Comparison of ENCODE assay signal across 8 cellular contexts in genomic region chr2:177263451-177264208, GRCh38. TPM values are rescaled to one million over a fixed set of nuclear protein-coding genes. Genes with fewer than 3 reads are reported as not detected.
DNase-seq lines count a peak whose midpoint lies in the region; TF ChIP-seq lines count a peak whose summit lies in the region.

No MANE protein-coding gene starts in this region.

- H3K27me3 Mint-ChIP-seq in neural progenitor cell (ENCODE audit: insufficient read depth, low read depth) = peaks cover 3% of the 10 kb centered on the region

- H3K27ac Mint-ChIP-seq in neural progenitor cell = peak overlapping the region; percentile 94

- H3K4me2 ChIP-seq in neural progenitor cell = peak overlapping the region; percentile 92

- H2AFZ ChIP-seq in neural progenitor cell (replicated peaks) = peak overlapping the region; percentile 77

- H3K4me3 Mint-ChIP-seq in neural progenitor cell = peak overlapping the region; percentile 95

- DNase-seq in GF-D8 (lab: John Stamatoyannopoulos, UW) (peak; percentile 88), HAP-1 (ENCODE audit: low spot score in 2 of 2) (peak; percentile 92 to 99), MG63 (peak; percentile 98), SHP77 (lab: John Stamatoyannopoulos, UW) (peak; percentile 75 to 88), activated gamma-delta T cell treated with Interleukin-2 at 50 U/mL for 16 hours (peak; percentile 96), foreskin fibroblast (peak; percentile 99 to 100), neural progenitor cell (ENCODE audit: low spot score) (peak; percentile 95)

- TF ChIP-seq CTCF in foreskin fibroblast (IDR thresholded peaks at IDR 0.05; ENCODE audit: low read depth, low read length) (peak; percentile 87), neural progenitor cell (IDR thresholded peaks at IDR 0.05) (peak; percentile 75)

- peaks cover 8% of the 10 kb centered on the region for H4K20me1 ChIP-seq in neural progenitor cell (ENCODE audit: low read depth)

- H3K36me3 ChIP-seq in HAP-1 (replicated peaks) (0 out of 2 replicates have a peak, but pooled peaks cover 6% of the 10 kb centered on the region), MG63 (peaks cover 35% of the 10 kb centered on the region), neural progenitor cell (no peaks in the 10 kb centered on the region), stomach smooth muscle (ENCODE audit: control insufficient read depth in 2 of 2, insufficient read depth in 2 of 2, low read length in 2 of 2) (no peaks in the 10 kb centered on the region)

- in situ Hi-C loops in HAP-1 (cut with MboI; ENCODE audit: low sequenced_read_pairs) = loop anchor here (10.0 kb wide), 1 partner anchor 71 kb away; no protein-coding TSS in a partner anchor

- peaks cover 7% of the 10 kb centered on the region for H3K36me3 Mint-ChIP-seq in neural progenitor cell

- peak overlapping the region; percentile 51 for H3K9ac ChIP-seq in neural progenitor cell
- H3K9ac ChIP-seq in stomach smooth muscle (ENCODE audit: low read length in 2 of 2) = peak overlapping the region; percentile 91 to 99

- H3K27ac ChIP-seq in neural progenitor cell (peak overlapping the region; percentile 73), stomach smooth muscle (ENCODE audit: low read length) (peak overlapping the region; percentile 99)

- no peaks in the 10 kb centered on the region for H3K27me3 ChIP-seq in HAP-1 (ENCODE audit: low read depth)
- H3K27me3 ChIP-seq in MG63 = no peaks in the 10 kb centered on the region
- no peaks in the 10 kb centered on the region for H3K27me3 ChIP-seq in neural progenitor cell
- no peaks in the 10 kb centered on the region for H3K27me3 ChIP-seq in stomach smooth muscle (ENCODE audit: control insufficient read depth in 1 of 2, insufficient read depth in 2 of 2, low read length in 2 of 2)

- peaks cover 5% of the 10 kb centered on the region for H3K9me3 Mint-ChIP-seq in neural progenitor cell

- H3K4me1 ChIP-seq in HAP-1 (peaks cover 27% of the 10 kb centered on the region), neural progenitor cell (peaks cover 28% of the 10 kb centered on the region), stomach smooth muscle (ENCODE audit: control insufficient read depth, insufficient read depth, low read length) (peaks cover 9% of the 10 kb centered on the region)

- H3K4me3 ChIP-seq in HAP-1 (peak overlapping the region; percentile 91), MG63 (peak overlapping the region; percentile 93), foreskin fibroblast (ENCODE audit: low read depth in 1 of 2, low read length in 2 of 2) (peak overlapping the region; percentile 68 to 88), neural progenitor cell (peak overlapping the region; percentile 97), stomach smooth muscle (ENCODE audit: low read length in 2 of 2) (peak overlapping the region; percentile 84 to 87)

- H3K9me3 ChIP-seq in HAP-1 (no peaks in the 10 kb centered on the region), MG63 (no peaks in the 10 kb centered on the region), neural progenitor cell (ENCODE audit: low read depth) (no peaks in the 10 kb centered on the region), stomach smooth muscle (ENCODE audit: control insufficient read depth in 2 of 2, low read length in 2 of 2) (no peaks in the 10 kb centered on the region)

- H3F3A ChIP-seq in neural progenitor cell (ENCODE audit: low read depth) = peaks cover 32% of the 10 kb centered on the region

- peaks cover 34% of the 10 kb centered on the region for H3K4me1 Mint-ChIP-seq in neural progenitor cell

- H3K79me2 ChIP-seq in neural progenitor cell (ENCODE audit: low read depth) = peaks cover 47% of the 10 kb centered on the region

RNA-seq across cellular contexts. Expression of gene NFE2L2, which starts 0.9 kb away (rescaled TPM):
- total RNA-seq in MG63 (2014; rRNA removed; shearing (Covaris generic); ENCODE audit: low replicate concordance) = 71.7 and 97.4 TPM in 2 replicates
- total RNA-seq in neural progenitor cell (ENCODE audit: low replicate concordance) = 13.9 and 17.7 TPM in 2 replicates

RNA-seq across cellular contexts. Expression of gene HNRNPA3, which starts 51.0 kb away (rescaled TPM):
- total RNA-seq in MG63 (2014; rRNA removed; shearing (Covaris generic); ENCODE audit: low replicate concordance) = 21.1 and 36.5 TPM in 2 replicates
- total RNA-seq in neural progenitor cell (ENCODE audit: low replicate concordance) = 85.0 and 107 TPM in 2 replicates

Comparison
In these comparisons a context has a peak if more than half of its experiments do, and no peak if none do; other contexts are left out.
1. Peak in every context shown above with its lines: DNase-seq, H3K4me3 ChIP-seq and H3K27ac ChIP-seq.